Comparison of ENCODE assay signal across 8 cellular contexts in the genomic region with DNA sequence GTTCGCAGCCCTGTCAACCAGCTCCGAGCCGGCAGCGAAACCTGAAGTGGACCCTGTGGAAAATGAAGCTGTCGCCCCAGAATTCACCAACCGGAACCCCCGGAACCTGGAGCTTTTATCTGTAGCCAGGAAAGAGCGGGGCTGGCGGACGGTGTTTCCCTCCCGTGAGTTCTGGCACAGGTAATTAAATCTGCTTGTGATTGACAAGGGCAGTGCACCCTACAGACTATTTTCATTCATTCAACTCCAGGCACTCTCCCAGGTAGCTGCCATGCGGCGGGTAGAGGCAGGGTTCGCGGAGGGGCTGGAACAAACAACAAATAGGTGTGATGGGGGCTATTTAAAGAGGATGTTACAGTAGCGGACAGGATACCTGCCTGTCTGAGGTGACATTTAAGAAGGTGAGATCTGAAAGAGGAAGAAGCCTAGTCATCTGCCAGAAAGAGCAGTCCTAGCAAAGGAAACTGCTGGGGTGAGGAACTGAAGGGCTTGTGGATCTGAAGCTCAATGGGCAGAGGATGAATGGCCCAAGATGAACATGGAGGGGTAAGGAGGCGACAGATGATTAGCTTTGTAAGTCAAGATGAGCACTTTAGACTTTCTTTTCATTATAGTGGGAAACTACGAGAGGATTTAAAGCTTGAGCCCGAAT. TPM values are rescaled to one million over a fixed set of nuclear protein-coding genes. Genes with fewer than 3 reads are reported as not detected.
DNase-seq lines count a peak whose midpoint lies in the region; ATAC-seq and TF ChIP-seq lines count a peak whose summit lies in the region.

No MANE protein-coding gene starts in this region.

- ATAC-seq in lung (ENCODE audit: insufficient read depth, low FRiP score) (no peak), GM21619 (IDR thresholded peaks at IDR 0.05; ENCODE audit: unreplicated experiment) (no peak)

- TF ChIP-seq CTCF in GM12864 (IDR thresholded peaks at IDR 0.05; ENCODE audit: low read depth, low read length, missing control alignments) (no peak), brain microvascular endothelial cell (IDR thresholded peaks at IDR 0.05; ENCODE audit: low read depth, low read length, missing control alignments) (no peak), lung (IDR thresholded peaks at IDR 0.05; ENCODE audit: control extremely low read depth, extremely low read depth) (no peak)

- no peaks in the 10 kb centered on the region for H3K9me3 ChIP-seq in lung (ENCODE audit: control insufficient read depth in 2 of 2, insufficient read depth in 1 of 2, low read length in 1 of 2)

- in situ Hi-C loops in brain microvascular endothelial cell (cut with HindIII; ENCODE audit: low pct_ligation_motif_present, low sequenced_read_pairs): no loop called here

- DNase-seq in GM12864 (ENCODE audit: low read depth) (no peak), NCI-H1092 (lab: John Stamatoyannopoulos, UW) (peak; percentile 20), brain microvascular endothelial cell (peak; percentile 1), lung (ENCODE audit: low spot score) (no peak), NCI-H2227 treated with DMSO at 0.1 percent for 48 hours (lab: John Stamatoyannopoulos, UW) (no peak), putamen (ENCODE audit: low spot score) (no peak)

- peaks cover 8 to 10% of the 10 kb centered on the region in 2 donors for H3K4me1 ChIP-seq in lung (ENCODE audit: control insufficient read depth in 2 of 2, insufficient read depth in 2 of 2, low read length in 2 of 2)
- no peaks in the 10 kb centered on the region for H3K4me1 ChIP-seq in urinary bladder (ENCODE audit: insufficient read depth)

- H3K4me3 ChIP-seq in GM12864 (ENCODE audit: low read depth, low read length) (peak overlapping the region; percentile 55), brain microvascular endothelial cell (ENCODE audit: low read depth, low read length) (peak overlapping the region; percentile 87), lung (peak overlapping the region; percentile 85), urinary bladder (ENCODE audit: low read depth, low read length) (peak overlapping the region; percentile 50)

- 18 to 21% methylated on average over 19 of the region's 19 CpGs for WGBS in lung, 2 donors
- WGBS in urinary bladder: 13% methylated on average over 19 of the region's 19 CpGs

- H3K36me3 ChIP-seq in brain microvascular endothelial cell (replicated peaks) (peaks cover 22% of the 10 kb centered on the region), lung (ENCODE audit: control insufficient read depth in 2 of 2, insufficient read depth in 2 of 2, low read length in 2 of 2) (peaks cover 0 to 5% of the 10 kb centered on the region in 2 donors), urinary bladder (ENCODE audit: insufficient read depth) (peaks cover 3% of the 10 kb centered on the region)

- H3K27ac ChIP-seq in brain microvascular endothelial cell (peak overlapping the region; percentile 77), lung (ENCODE audit: low read depth in 1 of 2, low read length in 1 of 2) (peak overlapping the region; percentile 80 to 89), urinary bladder (ENCODE audit: low read depth) (no peak overlapping the region)

- no peaks in the 10 kb centered on the region for H3K27me3 ChIP-seq in brain microvascular endothelial cell (replicated peaks)
- no peaks in the 10 kb centered on the region for H3K27me3 ChIP-seq in lung (ENCODE audit: control insufficient read depth, insufficient read depth)

RNA-seq across cellular contexts. Expression of a gene that starts 0.8 kb away (rescaled TPM):
- total RNA-seq in lung (10 to 100 TPM; 42.9 to 63.2 TPM), urinary bladder (58.0 TPM)
- polyA plus RNA-seq in lung (100 to 1,000 TPM in 1 of 2 donors, 10 to 100 TPM in 1; 59.4 to 120 TPM), urinary bladder (77.7 TPM)

RNA-seq across cellular contexts. Expression of a gene that starts 1.7 kb away (rescaled TPM):
- total RNA-seq in lung (100 to 1,000 TPM; 129 to 206 TPM), urinary bladder (137 TPM)
- polyA plus RNA-seq in lung (100 to 1,000 TPM in 1 of 2 donors, 10 to 100 TPM in 1; 80.0 to 109 TPM), urinary bladder (147 TPM)

RNA-seq across cellular contexts. Expression of a gene that starts 9.0 kb away (rescaled TPM):
- total RNA-seq in lung (under 1 TPM; 0.23 to 0.28 TPM), urinary bladder (not detected)
- polyA plus RNA-seq in lung (under 1 TPM; 0.14 to 0.19 TPM), urinary bladder (0.15 TPM)

RNA-seq across cellular contexts. Expression of a gene that starts 29.2 kb away (rescaled TPM):
- 10 to 100 TPM; 20.8 to 84.4 TPM for total RNA-seq in lung
- polyA plus RNA-seq in lung: 10 to 100 TPM; 62.0 to 73.2 TPM
- total RNA-seq in urinary bladder: 16.6 TPM
- 16.3 TPM for polyA plus RNA-seq in urinary bladder

Comparison
In these comparisons a context has a peak if more than half of its experiments do, and no peak if none do; other contexts are left out.
1. DNase-seq: peak in NCI-H1092 (single experiment) and brain microvascular endothelial cell (single experiment); none in GM12864 (single experiment), lung (single experiment), NCI-H2227 treated with DMSO at 0.1 percent for 48 hours (single experiment) and putamen (single experiment).
2. Peak in every context shown above with its lines, with median percentiles within 50 percentile points of each other: H3K4me3 ChIP-seq.